Comparison of ENCODE assay signal across 1 cellular context in genomic region chr19:44738603-44739585, GRCh38.
TF ChIP-seq lines count a peak whose summit lies in the region.

No MANE protein-coding gene starts in this region.

TF ChIP-seq in HepG2, 621 proteins besides CTCF, POLR2A, EP300 and RAD21 (continues in another document):
- TF ChIP-seq MAZ (IDR thresholded peaks at IDR 0.05; ENCODE audit: borderline replicate concordance, low read depth, low read length) = no peak
- no peak for TF ChIP-seq MAZ (CRISPR knock-in tag; IDR thresholded peaks at IDR 0.05; ENCODE audit: low read depth)
- TF ChIP-seq SP4 (CRISPR knock-in tag; IDR thresholded peaks at IDR 0.05) = peak; percentile 34; the same call in 1 of the 2 replicates
- peak; percentile 71 for TF ChIP-seq HNRNPL (IDR thresholded peaks at IDR 0.05; ENCODE audit: low read depth, low read length)
- no peak for TF ChIP-seq FOXP1 (IDR thresholded peaks at IDR 0.05)
- TF ChIP-seq FOXP1 (CRISPR knock-in tag; IDR thresholded peaks at IDR 0.05) = 0 out of 2 replicates have a peak, but pooled peaks have one; percentile 22
- no peak for TF ChIP-seq ZSCAN12 (CRISPR knock-in tag; IDR thresholded peaks at IDR 0.05)
- no peak for TF ChIP-seq DPF2 (CRISPR knock-in tag; IDR thresholded peaks at IDR 0.05; ENCODE audit: borderline replicate concordance, low read depth)
- TF ChIP-seq ZNF724P (CRISPR knock-in tag; IDR thresholded peaks at IDR 0.05; ENCODE audit: borderline replicate concordance) = no peak
- peak; percentile 54 for TF ChIP-seq ZNF687 (CRISPR knock-in tag; IDR thresholded peaks at IDR 0.05)
- TF ChIP-seq, protein P1, sequence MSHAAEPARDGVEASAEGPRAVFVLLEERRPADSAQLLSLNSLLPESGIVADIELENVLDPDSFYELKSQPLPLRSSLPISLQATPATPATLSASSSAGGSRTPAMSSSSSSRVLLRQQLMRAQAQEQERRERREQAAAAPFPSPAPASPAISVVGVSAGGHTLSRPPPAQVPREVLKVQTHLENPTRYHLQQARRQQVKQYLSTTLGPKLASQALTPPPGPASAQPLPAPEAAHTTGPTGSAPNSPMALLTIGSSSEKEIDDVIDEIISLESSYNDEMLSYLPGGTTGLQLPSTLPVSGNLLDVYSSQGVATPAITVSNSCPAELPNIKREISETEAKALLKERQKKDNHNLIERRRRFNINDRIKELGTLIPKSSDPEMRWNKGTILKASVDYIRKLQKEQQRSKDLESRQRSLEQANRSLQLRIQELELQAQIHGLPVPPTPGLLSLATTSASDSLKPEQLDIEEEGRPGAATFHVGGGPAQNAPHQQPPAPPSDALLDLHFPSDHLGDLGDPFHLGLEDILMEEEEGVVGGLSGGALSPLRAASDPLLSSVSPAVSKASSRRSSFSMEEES (CRISPR knock-in tag; IDR thresholded peaks at IDR 0.05) = 0 out of 2 replicates have a peak, but pooled peaks have one; percentile 22
- TF ChIP-seq NFYC (CRISPR knock-in tag; IDR thresholded peaks at IDR 0.05) = no peak
- TF ChIP-seq MAFK (conservative IDR thresholded peaks at IDR 0.05 in 1 of 2, IDR thresholded peaks at IDR 0.05 in 1 of 2; ENCODE audit: low read length in 2 of 2) = peak; percentile 8 to 36; a peak in 1 of 4 replicates
- TF ChIP-seq, protein P2, sequence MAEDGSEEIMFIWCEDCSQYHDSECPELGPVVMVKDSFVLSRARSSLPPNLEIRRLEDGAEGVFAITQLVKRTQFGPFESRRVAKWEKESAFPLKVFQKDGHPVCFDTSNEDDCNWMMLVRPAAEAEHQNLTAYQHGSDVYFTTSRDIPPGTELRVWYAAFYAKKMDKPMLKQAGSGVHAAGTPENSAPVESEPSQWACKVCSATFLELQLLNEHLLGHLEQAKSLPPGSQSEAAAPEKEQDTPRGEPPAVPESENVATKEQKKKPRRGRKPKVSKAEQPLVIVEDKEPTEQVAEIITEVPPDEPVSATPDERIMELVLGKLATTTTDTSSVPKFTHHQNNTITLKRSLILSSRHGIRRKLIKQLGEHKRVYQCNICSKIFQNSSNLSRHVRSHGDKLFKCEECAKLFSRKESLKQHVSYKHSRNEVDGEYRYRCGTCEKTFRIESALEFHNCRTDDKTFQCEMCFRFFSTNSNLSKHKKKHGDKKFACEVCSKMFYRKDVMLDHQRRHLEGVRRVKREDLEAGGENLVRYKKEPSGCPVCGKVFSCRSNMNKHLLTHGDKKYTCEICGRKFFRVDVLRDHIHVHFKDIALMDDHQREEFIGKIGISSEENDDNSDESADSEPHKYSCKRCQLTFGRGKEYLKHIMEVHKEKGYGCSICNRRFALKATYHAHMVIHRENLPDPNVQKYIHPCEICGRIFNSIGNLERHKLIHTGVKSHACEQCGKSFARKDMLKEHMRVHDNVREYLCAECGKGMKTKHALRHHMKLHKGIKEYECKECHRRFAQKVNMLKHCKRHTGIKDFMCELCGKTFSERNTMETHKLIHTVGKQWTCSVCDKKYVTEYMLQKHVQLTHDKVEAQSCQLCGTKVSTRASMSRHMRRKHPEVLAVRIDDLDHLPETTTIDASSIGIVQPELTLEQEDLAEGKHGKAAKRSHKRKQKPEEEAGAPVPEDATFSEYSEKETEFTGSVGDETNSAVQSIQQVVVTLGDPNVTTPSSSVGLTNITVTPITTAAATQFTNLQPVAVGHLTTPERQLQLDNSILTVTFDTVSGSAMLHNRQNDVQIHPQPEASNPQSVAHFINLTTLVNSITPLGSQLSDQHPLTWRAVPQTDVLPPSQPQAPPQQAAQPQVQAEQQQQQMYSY (CRISPR knock-in tag; IDR thresholded peaks at IDR 0.05) = no peak
- TF ChIP-seq NFIB (CRISPR knock-in tag; IDR thresholded peaks at IDR 0.05; ENCODE audit: borderline replicate concordance) = no peak
- peak; percentile 48; the same call in 1 of the 2 replicates for TF ChIP-seq THRA (CRISPR knock-in tag; IDR thresholded peaks at IDR 0.05; ENCODE audit: borderline replicate concordance)
- TF ChIP-seq HOXA7 (CRISPR knock-in tag; IDR thresholded peaks at IDR 0.05) = no peak
- no peak for TF ChIP-seq FOXP4 (CRISPR knock-in tag; IDR thresholded peaks at IDR 0.05)
- no peak for TF ChIP-seq AKAP8 (CRISPR knock-in tag; IDR thresholded peaks at IDR 0.05)
- TF ChIP-seq NR2F2 (IDR thresholded peaks at IDR 0.05; ENCODE audit: borderline replicate concordance, low read depth) = 0 out of 2 replicates have a peak, but pooled peaks have one; percentile 22
- TF ChIP-seq ZSCAN20 (CRISPR knock-in tag; IDR thresholded peaks at IDR 0.05; ENCODE audit: borderline replicate concordance) = no peak
- no peak for TF ChIP-seq CC2D1A (CRISPR knock-in tag; IDR thresholded peaks at IDR 0.05)
- no peak for TF ChIP-seq ZNF550 (CRISPR knock-in tag; IDR thresholded peaks at IDR 0.05; ENCODE audit: borderline replicate concordance)
- TF ChIP-seq FOXA3 (CRISPR knock-in tag; IDR thresholded peaks at IDR 0.05) = peak; percentile 47
- TF ChIP-seq, protein P3, sequence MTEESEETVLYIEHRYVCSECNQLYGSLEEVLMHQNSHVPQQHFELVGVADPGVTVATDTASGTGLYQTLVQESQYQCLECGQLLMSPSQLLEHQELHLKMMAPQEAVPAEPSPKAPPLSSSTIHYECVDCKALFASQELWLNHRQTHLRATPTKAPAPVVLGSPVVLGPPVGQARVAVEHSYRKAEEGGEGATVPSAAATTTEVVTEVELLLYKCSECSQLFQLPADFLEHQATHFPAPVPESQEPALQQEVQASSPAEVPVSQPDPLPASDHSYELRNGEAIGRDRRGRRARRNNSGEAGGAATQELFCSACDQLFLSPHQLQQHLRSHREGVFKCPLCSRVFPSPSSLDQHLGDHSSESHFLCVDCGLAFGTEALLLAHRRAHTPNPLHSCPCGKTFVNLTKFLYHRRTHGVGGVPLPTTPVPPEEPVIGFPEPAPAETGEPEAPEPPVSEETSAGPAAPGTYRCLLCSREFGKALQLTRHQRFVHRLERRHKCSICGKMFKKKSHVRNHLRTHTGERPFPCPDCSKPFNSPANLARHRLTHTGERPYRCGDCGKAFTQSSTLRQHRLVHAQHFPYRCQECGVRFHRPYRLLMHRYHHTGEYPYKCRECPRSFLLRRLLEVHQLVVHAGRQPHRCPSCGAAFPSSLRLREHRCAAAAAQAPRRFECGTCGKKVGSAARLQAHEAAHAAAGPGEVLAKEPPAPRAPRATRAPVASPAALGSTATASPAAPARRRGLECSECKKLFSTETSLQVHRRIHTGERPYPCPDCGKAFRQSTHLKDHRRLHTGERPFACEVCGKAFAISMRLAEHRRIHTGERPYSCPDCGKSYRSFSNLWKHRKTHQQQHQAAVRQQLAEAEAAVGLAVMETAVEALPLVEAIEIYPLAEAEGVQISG (CRISPR knock-in tag; IDR thresholded peaks at IDR 0.05) = no peak
- TF ChIP-seq, protein P4, sequence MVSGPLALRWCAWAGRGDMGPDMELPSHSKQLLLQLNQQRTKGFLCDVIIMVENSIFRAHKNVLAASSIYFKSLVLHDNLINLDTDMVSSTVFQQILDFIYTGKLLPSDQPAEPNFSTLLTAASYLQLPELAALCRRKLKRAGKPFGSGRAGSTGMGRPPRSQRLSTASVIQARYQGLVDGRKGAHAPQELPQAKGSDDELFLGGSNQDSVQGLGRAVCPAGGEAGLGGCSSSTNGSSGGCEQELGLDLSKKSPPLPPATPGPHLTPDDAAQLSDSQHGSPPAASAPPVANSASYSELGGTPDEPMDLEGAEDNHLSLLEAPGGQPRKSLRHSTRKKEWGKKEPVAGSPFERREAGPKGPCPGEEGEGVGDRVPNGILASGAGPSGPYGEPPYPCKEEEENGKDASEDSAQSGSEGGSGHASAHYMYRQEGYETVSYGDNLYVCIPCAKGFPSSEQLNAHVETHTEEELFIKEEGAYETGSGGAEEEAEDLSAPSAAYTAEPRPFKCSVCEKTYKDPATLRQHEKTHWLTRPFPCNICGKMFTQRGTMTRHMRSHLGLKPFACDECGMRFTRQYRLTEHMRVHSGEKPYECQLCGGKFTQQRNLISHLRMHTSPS (CRISPR knock-in tag; IDR thresholded peaks at IDR 0.05; ENCODE audit: low read depth) = peak; percentile 89
- no peak for TF ChIP-seq STAT5B (CRISPR knock-in tag; IDR thresholded peaks at IDR 0.05)
- TF ChIP-seq, protein P5, sequence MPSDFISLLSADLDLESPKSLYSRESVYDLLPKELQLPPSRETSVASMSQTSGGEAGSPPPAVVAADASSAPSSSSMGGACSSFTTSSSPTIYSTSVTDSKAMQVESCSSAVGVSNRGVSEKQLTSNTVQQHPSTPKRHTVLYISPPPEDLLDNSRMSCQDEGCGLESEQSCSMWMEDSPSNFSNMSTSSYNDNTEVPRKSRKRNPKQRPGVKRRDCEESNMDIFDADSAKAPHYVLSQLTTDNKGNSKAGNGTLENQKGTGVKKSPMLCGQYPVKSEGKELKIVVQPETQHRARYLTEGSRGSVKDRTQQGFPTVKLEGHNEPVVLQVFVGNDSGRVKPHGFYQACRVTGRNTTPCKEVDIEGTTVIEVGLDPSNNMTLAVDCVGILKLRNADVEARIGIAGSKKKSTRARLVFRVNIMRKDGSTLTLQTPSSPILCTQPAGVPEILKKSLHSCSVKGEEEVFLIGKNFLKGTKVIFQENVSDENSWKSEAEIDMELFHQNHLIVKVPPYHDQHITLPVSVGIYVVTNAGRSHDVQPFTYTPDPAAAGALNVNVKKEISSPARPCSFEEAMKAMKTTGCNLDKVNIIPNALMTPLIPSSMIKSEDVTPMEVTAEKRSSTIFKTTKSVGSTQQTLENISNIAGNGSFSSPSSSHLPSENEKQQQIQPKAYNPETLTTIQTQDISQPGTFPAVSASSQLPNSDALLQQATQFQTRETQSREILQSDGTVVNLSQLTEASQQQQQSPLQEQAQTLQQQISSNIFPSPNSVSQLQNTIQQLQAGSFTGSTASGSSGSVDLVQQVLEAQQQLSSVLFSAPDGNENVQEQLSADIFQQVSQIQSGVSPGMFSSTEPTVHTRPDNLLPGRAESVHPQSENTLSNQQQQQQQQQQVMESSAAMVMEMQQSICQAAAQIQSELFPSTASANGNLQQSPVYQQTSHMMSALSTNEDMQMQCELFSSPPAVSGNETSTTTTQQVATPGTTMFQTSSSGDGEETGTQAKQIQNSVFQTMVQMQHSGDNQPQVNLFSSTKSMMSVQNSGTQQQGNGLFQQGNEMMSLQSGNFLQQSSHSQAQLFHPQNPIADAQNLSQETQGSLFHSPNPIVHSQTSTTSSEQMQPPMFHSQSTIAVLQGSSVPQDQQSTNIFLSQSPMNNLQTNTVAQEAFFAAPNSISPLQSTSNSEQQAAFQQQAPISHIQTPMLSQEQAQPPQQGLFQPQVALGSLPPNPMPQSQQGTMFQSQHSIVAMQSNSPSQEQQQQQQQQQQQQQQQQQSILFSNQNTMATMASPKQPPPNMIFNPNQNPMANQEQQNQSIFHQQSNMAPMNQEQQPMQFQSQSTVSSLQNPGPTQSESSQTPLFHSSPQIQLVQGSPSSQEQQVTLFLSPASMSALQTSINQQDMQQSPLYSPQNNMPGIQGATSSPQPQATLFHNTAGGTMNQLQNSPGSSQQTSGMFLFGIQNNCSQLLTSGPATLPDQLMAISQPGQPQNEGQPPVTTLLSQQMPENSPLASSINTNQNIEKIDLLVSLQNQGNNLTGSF (CRISPR knock-in tag; IDR thresholded peaks at IDR 0.05) = no peak
